15 cellular contexts compared by ENCODE assay signal in genomic region chr7:40097728-40098127, GRCh38.
"Had no signal": no experiment of that assay in that cellular context is flagged by ENCODE, and none has a peak within 500 bp of the region (broad histone marks: within the 10 kb centered on the region; RNA-seq: fewer than 3 reads in every experiment).

No MANE protein-coding gene starts in this region.

- H3K4me3 Mint-ChIP-seq: activated naive CD4-positive, alpha-beta T cell treated with anti-CD3 and anti-CD28 coated beads, Interleukin-2, amount 10 ng/mL, durations not matched to agents 7 days and 5 days; naive thymus-derived CD4-positive, alpha-beta T cell; stimulated activated memory B cell treated with anti-CD40 and anti-IgM and Interleukin-4, amounts not matched to agents 10 μg/mL and 1 μg/mL and 100 μg/mL, for 72 hours had no signal

- H3K9me3 Mint-ChIP-seq: activated naive CD4-positive, alpha-beta T cell treated with anti-CD3 and anti-CD28 coated beads, Interleukin-2, amount 10 ng/mL, durations not matched to agents 7 days and 5 days; activated T-helper 2 cell treated with anti-CD3 and anti-CD28 coated beads, Interferon-gamma antibody, Interleukin-2, Interleukin-4, amounts not matched to agents 10 μg/mL and 5 μg/mL and 100 μg/mL, durations not matched to agents 14 hours and 24 hours and 36 hours; naive thymus-derived CD4-positive, alpha-beta T cell; stimulated activated memory B cell treated with anti-CD40 and anti-IgM and Interleukin-4, amounts not matched to agents 10 μg/mL and 1 μg/mL and 100 μg/mL, for 72 hours had no signal

- ATAC-seq: left lung; mucosa of descending colon; naive thymus-derived CD4-positive, alpha-beta T cell; stimulated activated memory B cell treated with anti-CD40 and anti-IgM and Interleukin-4, amounts not matched to agents 10 μg/mL and 1 μg/mL and 100 μg/mL, for 72 hours had no signal

- H3K4me1 ChIP-seq: left lung had no signal

- H3K27me3 Mint-ChIP-seq: activated naive CD4-positive, alpha-beta T cell treated with anti-CD3 and anti-CD28 coated beads, Interleukin-2, amount 10 ng/mL, durations not matched to agents 7 days and 5 days; naive thymus-derived CD4-positive, alpha-beta T cell; stimulated activated memory B cell treated with anti-CD40 and anti-IgM and Interleukin-4, amounts not matched to agents 10 μg/mL and 1 μg/mL and 100 μg/mL, for 72 hours had no signal

- DNase-seq: activated CD4-positive, alpha-beta T cell treated with anti-CD3 and anti-CD28 coated beads for 1 hour; activated CD4-positive, alpha-beta T cell treated with anti-CD3 and anti-CD28 coated beads, Interleukin-2, amount 50 U/mL, for 4 hours; activated naive CD4-positive, alpha-beta T cell treated with anti-CD3 and anti-CD28 coated beads, Interleukin-2, amount 10 ng/mL, durations not matched to agents 7 days and 5 days; activated T-cell treated with anti-CD3 and anti-CD28 coated beads for 4 hours; adrenal gland; cortex of kidney; effector CD4-positive, alpha-beta T cell; islet precursor cell; left lung; mammary epithelial cell; mucosa of descending colon; naive thymus-derived CD4-positive, alpha-beta T cell had no signal

- H3K4me3 ChIP-seq: adrenal gland, esophagus muscularis mucosa, left lung, mucosa of descending colon had no signal

- H3K27ac Mint-ChIP-seq: activated naive CD4-positive, alpha-beta T cell treated with anti-CD3 and anti-CD28 coated beads, Interleukin-2, amount 10 ng/mL, durations not matched to agents 7 days and 5 days; activated T-helper 2 cell treated with anti-CD3 and anti-CD28 coated beads, Interferon-gamma antibody, Interleukin-2, Interleukin-4, amounts not matched to agents 10 μg/mL and 5 μg/mL and 100 μg/mL, durations not matched to agents 14 hours and 24 hours and 36 hours; stimulated activated memory B cell treated with anti-CD40 and anti-IgM and Interleukin-4, amounts not matched to agents 10 μg/mL and 1 μg/mL and 100 μg/mL, for 72 hours had no signal

- H3K4me1 Mint-ChIP-seq: activated naive CD4-positive, alpha-beta T cell treated with anti-CD3 and anti-CD28 coated beads, Interleukin-2, amount 10 ng/mL, durations not matched to agents 7 days and 5 days; stimulated activated memory B cell treated with anti-CD40 and anti-IgM and Interleukin-4, amounts not matched to agents 10 μg/mL and 1 μg/mL and 100 μg/mL, for 72 hours had no signal

- H3K9me3 ChIP-seq: adrenal gland, esophagus muscularis mucosa, left lung, mucosa of descending colon had no signal

- H3K27ac ChIP-seq: left lung had no signal

- H3K27me3 ChIP-seq: adrenal gland, esophagus muscularis mucosa, left lung had no signal
